Comparison of ENCODE assay signal across 1 cellular context in the genomic region with DNA sequence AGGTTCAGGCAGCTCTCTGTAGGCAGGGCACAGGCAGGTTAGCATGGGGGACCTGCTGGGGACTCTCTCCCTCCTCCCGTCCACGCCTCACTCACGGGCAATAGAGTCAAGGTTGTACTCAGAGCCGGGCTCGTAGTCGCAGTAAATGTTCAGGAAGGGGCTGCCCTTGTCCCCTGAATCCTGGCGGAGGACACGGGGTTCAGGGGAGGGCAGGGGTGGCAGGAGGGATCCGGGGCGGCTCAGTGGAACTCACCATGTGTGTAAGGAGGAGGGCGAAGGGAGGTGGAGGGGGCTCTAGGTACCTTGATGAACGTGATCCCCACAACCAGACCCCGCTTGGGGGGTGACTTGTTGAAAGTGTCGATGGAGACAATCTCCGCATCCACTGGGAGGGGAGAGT.
TF ChIP-seq lines count a peak whose summit lies in the region.

No MANE protein-coding gene starts in this region.

TF ChIP-seq in H1, 55 proteins besides CTCF, POLR2A, EP300 and RAD21:
- TF ChIP-seq MAFK (IDR thresholded peaks at IDR 0.05; ENCODE audit: low read depth, low read length), result no peak
- no peak for TF ChIP-seq CEBPB (IDR thresholded peaks at IDR 0.05; ENCODE audit: low read depth, low read length)
- TF ChIP-seq SUZ12 (IDR thresholded peaks at IDR 0.05; ENCODE audit: low read length), result no peak
- TF ChIP-seq GABPA (IDR thresholded peaks at IDR 0.05; ENCODE audit: borderline replicate concordance, insufficient read depth, low read length), result no peak
- no peak for TF ChIP-seq ASH2L (IDR thresholded peaks at IDR 0.05; ENCODE audit: low read length)
- TF ChIP-seq SP4 (IDR thresholded peaks at IDR 0.05; ENCODE audit: low read length), result no peak
- TF ChIP-seq TAF7 (optimal IDR thresholded peaks at IDR 0.05; ENCODE audit: borderline replicate concordance, low read depth, low read length), result no peak
- no peak for TF ChIP-seq TAF1 (IDR thresholded peaks at IDR 0.05; ENCODE audit: low read depth, low read length)
- TF ChIP-seq, protein P1, sequence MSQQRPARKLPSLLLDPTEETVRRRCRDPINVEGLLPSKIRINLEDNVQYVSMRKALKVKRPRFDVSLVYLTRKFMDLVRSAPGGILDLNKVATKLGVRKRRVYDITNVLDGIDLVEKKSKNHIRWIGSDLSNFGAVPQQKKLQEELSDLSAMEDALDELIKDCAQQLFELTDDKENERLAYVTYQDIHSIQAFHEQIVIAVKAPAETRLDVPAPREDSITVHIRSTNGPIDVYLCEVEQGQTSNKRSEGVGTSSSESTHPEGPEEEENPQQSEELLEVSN (IDR thresholded peaks at IDR 0.05), result no peak
- no peak for TF ChIP-seq PHF8 (conservative IDR thresholded peaks at IDR 0.05; ENCODE audit: low read depth, low read length)
- TF ChIP-seq CHD2 (IDR thresholded peaks at IDR 0.05; ENCODE audit: low read length), result no peak
- TF ChIP-seq SP1 (IDR thresholded peaks at IDR 0.05; ENCODE audit: low read depth, low read length), result no peak
- no peak for TF ChIP-seq SRF (IDR thresholded peaks at IDR 0.05; ENCODE audit: low read depth, low read length)
